17 cellular contexts compared by ENCODE assay signal in the genomic region with DNA sequence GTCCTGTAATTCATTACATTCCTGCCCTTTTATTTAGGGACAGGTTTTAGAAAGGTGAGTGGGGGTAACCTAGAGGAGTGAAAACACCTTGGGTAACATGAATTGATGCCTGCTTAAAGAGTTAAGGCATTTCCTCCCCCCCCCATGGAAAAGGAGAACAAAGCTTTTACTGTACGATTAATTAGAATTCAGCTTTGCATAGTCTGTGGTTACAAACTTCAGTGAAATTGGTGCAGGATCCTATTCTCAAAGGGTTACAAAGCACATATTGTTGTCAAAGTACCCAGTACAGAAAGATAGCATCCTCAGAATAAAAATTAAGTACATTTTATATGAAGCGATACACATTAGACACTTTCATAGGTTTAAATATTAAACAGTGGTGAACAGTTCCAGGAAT.
A peak's percentile ranks its signal among the peaks of the same experiment; 100 is the strongest.
DNase-seq lines count a peak whose midpoint lies in the region; ATAC-seq and TF ChIP-seq lines count a peak whose summit lies in the region.
"Had no signal": no experiment of that assay in that cellular context is flagged by ENCODE, and none has a peak within 500 bp of the region (broad histone marks: within the 10 kb centered on the region; RNA-seq: fewer than 3 reads in every experiment).

No MANE protein-coding gene starts in this region.

- H3K27ac Mint-ChIP-seq in brain, result peak overlapping the region in 4 of 5 experiments; percentile 32 to 81 (median 78)
- H3K27ac Mint-ChIP-seq: CD8-positive, alpha-beta memory T cell had no signal

- peaks cover 37% of the 10 kb centered on the region for H3K4me1 Mint-ChIP-seq in brain
- H3K4me1 Mint-ChIP-seq: CD8-positive, alpha-beta memory T cell had no signal

- DNase-seq in NCI-H526 treated with DMSO at 0.1 percent for 48 hours (lab: John Stamatoyannopoulos, UW), result peak; percentile 97
- peak; percentile 69 for DNase-seq in medulla oblongata (ENCODE audit: extremely low spot score)
- DNase-seq in NCI-H1930 (lab: John Stamatoyannopoulos, UW), result no peak
- no peak for DNase-seq in activated effector memory CD4-positive, alpha-beta T cell treated with anti-CD3 and anti-CD28 coated beads, Interleukin-2, amount 50 U/mL, for 16 hours
- DNase-seq: CD8-positive, alpha-beta memory T cell; DND-41; GM23248; NCI-H1092; NCI-H345; NCI-H748 treated with DMSO at 0.1 percent for 48 hours; OCI-M1; RPMI8226; SIG-M5 had no signal

- H3K27me3 Mint-ChIP-seq in brain, result no peaks in the 10 kb centered on the region

- H3K36me3 Mint-ChIP-seq in brain, result peaks cover 4% of the 10 kb centered on the region

- H3K9me3 Mint-ChIP-seq in brain, result peaks cover 5 to 21% (median 12%) of the 10 kb centered on the region in 5 experiments
- H3K9me3 Mint-ChIP-seq: CD8-positive, alpha-beta memory T cell had no signal

- no peak for TF ChIP-seq CTCF in brain (conservative IDR thresholded peaks at IDR 0.05)

- no peak for ATAC-seq in esophagus mucosa
- ATAC-seq in HG03139 (IDR thresholded peaks at IDR 0.05; ENCODE audit: unreplicated experiment), result no peak
- ATAC-seq: HCT116 had no signal

- H3K4me3 Mint-ChIP-seq in brain, result peak overlapping the region in 1 of 5 experiments; percentile 35
- H3K4me3 Mint-ChIP-seq: CD8-positive, alpha-beta memory T cell had no signal

Comparison
In these comparisons a context has a peak if more than half of its experiments do, and no peak if none do; other contexts are left out.
1. DNase-seq: peak in NCI-H526 treated with DMSO at 0.1 percent for 48 hours (single experiment) and medulla oblongata (single experiment); none in NCI-H1930 (0 of 2) and activated effector memory CD4-positive, alpha-beta T cell treated with anti-CD3 and anti-CD28 coated beads, Interleukin-2, amount 50 U/mL, for 16 hours (single experiment).